12 cellular contexts compared by ENCODE assay signal in genomic region chr22:46776486-46776826, GRCh38. TPM values are rescaled to one million over a fixed set of nuclear protein-coding genes. Genes with fewer than 3 reads are reported as not detected.
DNase-seq lines count a peak whose midpoint lies in the region; ATAC-seq and TF ChIP-seq lines count a peak whose summit lies in the region.
"Had no signal": no experiment of that assay in that cellular context is flagged by ENCODE, and none has a peak within 500 bp of the region (broad histone marks: within the 10 kb centered on the region; RNA-seq: fewer than 3 reads in every experiment).

No MANE protein-coding gene starts in this region.

- H3K27me3 Mint-ChIP-seq in activated T-helper 17 cell treated with anti-CD3 and anti-CD28 coated beads, Interleukin-2, amount 50 U/mL, for 72 hours: no peaks in the 10 kb centered on the region

- peak overlapping the region in 1 of 10 experiments; percentile 54; a peak in 1 of 20 replicates for H3K4me3 ChIP-seq in BLaER1 treated with 17β-estradiol and CSF1 and Interleukin-3, amounts not matched to agents 10 nM and 100 nM
- H3K4me3 ChIP-seq in GM12865 (ENCODE audit: low read depth, low read length) (peak overlapping the region; percentile 52), right lobe of liver (no peak overlapping the region)

- peaks cover 35 to 92% (median 89%) of the 10 kb centered on the region in 11 experiments for H4K20me1 ChIP-seq in BLaER1 treated with 17β-estradiol and CSF1 and Interleukin-3, amounts not matched to agents 10 nM and 100 nM

- no peaks in the 10 kb centered on the region for H3K9me3 ChIP-seq in BLaER1 treated with 17β-estradiol and CSF1 and Interleukin-3, amounts not matched to agents 10 nM and 100 nM (replicated peaks in 1 of 11)
- no peaks in the 10 kb centered on the region for H3K9me3 ChIP-seq in right lobe of liver

- TF ChIP-seq POLR2A in right lobe of liver (IDR thresholded peaks at IDR 0.05): no peak

- ATAC-seq in activated T-helper 17 cell treated with anti-CD3 and anti-CD28 coated beads, Interleukin-2, amount 50 U/mL, for 72 hours (replicated peaks): no peak
- ATAC-seq in right lobe of liver (peak; percentile 6 to 67 (median 56)), GM19397 (IDR thresholded peaks at IDR 0.05; ENCODE audit: unreplicated experiment) (no peak)

- H3K27ac Mint-ChIP-seq in activated T-helper 17 cell treated with anti-CD3 and anti-CD28 coated beads, Interleukin-2, amount 50 U/mL, for 72 hours: peak overlapping the region; percentile 98

- peaks cover 46% of the 10 kb centered on the region for H3K4me1 Mint-ChIP-seq in activated T-helper 17 cell treated with anti-CD3 and anti-CD28 coated beads, Interleukin-2, amount 50 U/mL, for 72 hours

- WGBS in right lobe of liver (ENCODE audit: insufficient coverage, low coverage, low lambda C conversion rate, missing lambda C conversion rate): 34% methylated on average over 6 of the region's 6 CpGs

- H3K4me2 ChIP-seq in BLaER1 treated with 17β-estradiol and CSF1 and Interleukin-3, amounts not matched to agents 10 nM and 100 nM: peak overlapping the region; percentile 84 to 98 (median 92)

- H3K36me3 ChIP-seq in BLaER1 treated with 17β-estradiol and CSF1 and Interleukin-3, amounts not matched to agents 10 nM and 100 nM: peaks cover 0 to 32% (median 5%) of the 10 kb centered on the region in 11 experiments; a peak in 10 of 22 replicates
- no peaks in the 10 kb centered on the region for H3K36me3 ChIP-seq in right lobe of liver

- no peaks in the 10 kb centered on the region for H3K9me3 Mint-ChIP-seq in activated T-helper 17 cell treated with anti-CD3 and anti-CD28 coated beads, Interleukin-2, amount 50 U/mL, for 72 hours

- peaks cover 59 to 67% (median 62%) of the 10 kb centered on the region in 10 experiments for H3K4me1 ChIP-seq in BLaER1 treated with 17β-estradiol and CSF1 and Interleukin-3, amounts not matched to agents 10 nM and 100 nM
- peaks cover 0 to 33% (median 14%) of the 10 kb centered on the region in 4 donors for H3K4me1 ChIP-seq in right lobe of liver

- H3K27ac ChIP-seq in BLaER1 treated with 17β-estradiol and CSF1 and Interleukin-3, amounts not matched to agents 10 nM and 100 nM: peak overlapping the region in 10 of 11 experiments; percentile 72 to 88 (median 84); a peak in 17 of 22 replicates
- no peak overlapping the region for H3K27ac ChIP-seq in right lobe of liver

- peak overlapping the region; percentile 23 to 80 (median 74); a peak in 15 of 22 replicates for H3K9ac ChIP-seq in BLaER1 treated with 17β-estradiol and CSF1 and Interleukin-3, amounts not matched to agents 10 nM and 100 nM

- intact Hi-C loops in right lobe of liver (cut with DNase I): no loop called here

- peak overlapping the region; percentile 81 for H3K4me3 Mint-ChIP-seq in activated T-helper 17 cell treated with anti-CD3 and anti-CD28 coated beads, Interleukin-2, amount 50 U/mL, for 72 hours

- TF ChIP-seq CTCF in GM12865 (IDR thresholded peaks at IDR 0.05; ENCODE audit: insufficient read depth, low read depth, low read length, missing control alignments) (no peak), right lobe of liver (IDR thresholded peaks at IDR 0.05) (no peak)

- peaks cover 92% of the 10 kb centered on the region for H3K36me3 Mint-ChIP-seq in activated T-helper 17 cell treated with anti-CD3 and anti-CD28 coated beads, Interleukin-2, amount 50 U/mL, for 72 hours (ENCODE audit: low read depth)

- H3K27me3 ChIP-seq in BLaER1 treated with 17β-estradiol and CSF1 and Interleukin-3, amounts not matched to agents 10 nM and 100 nM: no peaks in the 10 kb centered on the region
- H3K27me3 ChIP-seq in right lobe of liver: no peaks in the 10 kb centered on the region

- DNase-seq in GM12865 (ENCODE audit: low read depth) (no peak), right lobe of liver (no peak), SHP77 treated with DMSO at 0.1 percent for 48 hours (lab: John Stamatoyannopoulos, UW) (no peak), HuH-7.5 (ENCODE audit: low spot score) (no peak), foreskin melanocyte (no peak)
- DNase-seq: activated gamma-delta T cell treated with Interleukin-2 at 50 U/mL for 16 hours, COR-L47, RPMI8226, substantia nigra had no signal

RNA-seq across cellular contexts. Expression of gene TBC1D22A, which starts 14.0 kb away (rescaled TPM):
- total RNA-seq in activated T-helper 17 cell treated with anti-CD3 and anti-CD28 coated beads, Interleukin-2, amount 50 U/mL, for 72 hours: 100 to 1,000 TPM in 1 of 2 donors, 10 to 100 TPM in 1; 52.4 to 108 TPM
- total RNA-seq in right lobe of liver: 10 to 100 TPM; 10.9 to 18.1 (median 14.0) TPM

RNA-seq across cellular contexts. Expression of gene CERK, which starts 38.4 kb away (rescaled TPM):
- 100 to 1,000 TPM in 1 of 2 donors, 10 to 100 TPM in 1; 90.7 to 124 TPM for total RNA-seq in activated T-helper 17 cell treated with anti-CD3 and anti-CD28 coated beads, Interleukin-2, amount 50 U/mL, for 72 hours
- 10 to 100 TPM in 5 of 6 experiments, 1 to 10 TPM in 1; 9.6 to 27.5 (median 18.5) TPM for total RNA-seq in right lobe of liver

Comparison
In these comparisons a context has a peak if more than half of its experiments do, and no peak if none do; other contexts are left out.
1. H3K27ac ChIP-seq: peak in BLaER1 treated with 17β-estradiol and CSF1 and Interleukin-3, amounts not matched to agents 10 nM and 100 nM (10 of 11); none in right lobe of liver (0 of 3).
2. ATAC-seq: peak in right lobe of liver (4 of 4); none in activated T-helper 17 cell treated with anti-CD3 and anti-CD28 coated beads, Interleukin-2, amount 50 U/mL, for 72 hours (single experiment) and GM19397 (single experiment).